In the genomic region with DNA sequence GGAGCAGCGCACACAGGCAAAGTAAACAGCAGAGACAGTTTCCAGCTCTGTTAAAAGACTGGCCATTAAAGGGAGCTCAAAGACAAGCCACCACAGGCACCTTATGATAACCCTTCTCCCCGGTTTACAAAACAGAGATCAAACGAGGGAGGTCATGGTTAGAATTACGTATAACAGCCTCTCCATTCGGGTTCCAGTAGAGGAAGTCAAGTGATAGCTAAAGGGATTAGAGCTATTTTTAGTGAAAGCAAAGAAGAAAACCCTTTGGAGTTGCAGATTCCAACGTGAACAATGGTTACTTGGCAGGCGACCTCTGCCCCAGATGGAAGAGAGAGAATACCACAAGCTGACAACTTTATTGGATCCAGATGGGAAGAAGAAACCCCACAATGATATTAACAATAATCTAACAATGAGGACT, we compare ENCODE assay signal across 1 cellular context.
TF ChIP-seq lines count a peak whose summit lies in the region.

No MANE protein-coding gene starts in this region.

TF ChIP-seq in HepG2, 621 proteins besides CTCF, POLR2A, EP300 and RAD21 (continued from another document and continues in another):
- TF ChIP-seq, protein P1, sequence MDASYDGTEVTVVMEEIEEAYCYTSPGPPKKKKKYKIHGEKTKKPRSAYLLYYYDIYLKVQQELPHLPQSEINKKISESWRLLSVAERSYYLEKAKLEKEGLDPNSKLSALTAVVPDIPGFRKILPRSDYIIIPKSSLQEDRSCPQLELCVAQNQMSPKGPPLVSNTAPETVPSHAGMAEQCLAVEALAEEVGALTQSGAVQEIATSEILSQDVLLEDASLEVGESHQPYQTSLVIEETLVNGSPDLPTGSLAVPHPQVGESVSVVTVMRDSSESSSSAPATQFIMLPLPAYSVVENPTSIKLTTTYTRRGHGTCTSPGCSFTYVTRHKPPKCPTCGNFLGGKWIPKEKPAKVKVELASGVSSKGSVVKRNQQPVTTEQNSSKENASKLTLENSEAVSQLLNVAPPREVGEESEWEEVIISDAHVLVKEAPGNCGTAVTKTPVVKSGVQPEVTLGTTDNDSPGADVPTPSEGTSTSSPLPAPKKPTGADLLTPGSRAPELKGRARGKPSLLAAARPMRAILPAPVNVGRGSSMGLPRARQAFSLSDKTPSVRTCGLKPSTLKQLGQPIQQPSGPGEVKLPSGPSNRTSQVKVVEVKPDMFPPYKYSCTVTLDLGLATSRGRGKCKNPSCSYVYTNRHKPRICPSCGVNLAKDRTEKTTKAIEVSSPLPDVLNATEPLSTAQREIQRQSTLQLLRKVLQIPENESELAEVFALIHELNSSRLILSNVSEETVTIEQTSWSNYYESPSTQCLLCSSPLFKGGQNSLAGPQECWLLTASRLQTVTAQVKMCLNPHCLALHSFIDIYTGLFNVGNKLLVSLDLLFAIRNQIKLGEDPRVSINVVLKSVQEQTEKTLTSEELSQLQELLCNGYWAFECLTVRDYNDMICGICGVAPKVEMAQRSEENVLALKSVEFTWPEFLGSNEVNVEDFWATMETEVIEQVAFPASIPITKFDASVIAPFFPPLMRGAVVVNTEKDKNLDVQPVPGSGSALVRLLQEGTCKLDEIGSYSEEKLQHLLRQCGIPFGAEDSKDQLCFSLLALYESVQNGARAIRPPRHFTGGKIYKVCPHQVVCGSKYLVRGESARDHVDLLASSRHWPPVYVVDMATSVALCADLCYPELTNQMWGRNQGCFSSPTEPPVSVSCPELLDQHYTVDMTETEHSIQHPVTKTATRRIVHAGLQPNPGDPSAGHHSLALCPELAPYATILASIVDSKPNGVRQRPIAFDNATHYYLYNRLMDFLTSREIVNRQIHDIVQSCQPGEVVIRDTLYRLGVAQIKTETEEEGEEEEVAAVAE (CRISPR knock-in tag; IDR thresholded peaks at IDR 0.05; ENCODE audit: borderline replicate concordance), result no peak
- TF ChIP-seq ZNF841 (CRISPR knock-in tag; IDR thresholded peaks at IDR 0.05; ENCODE audit: borderline replicate concordance), result no peak
- TF ChIP-seq ZNF335 (CRISPR knock-in tag; IDR thresholded peaks at IDR 0.05), result no peak
- TF ChIP-seq MXD4 (CRISPR knock-in tag; IDR thresholded peaks at IDR 0.05), result no peak
- TF ChIP-seq ZNF777 (CRISPR knock-in tag; IDR thresholded peaks at IDR 0.05), result no peak
- TF ChIP-seq, protein P2, sequence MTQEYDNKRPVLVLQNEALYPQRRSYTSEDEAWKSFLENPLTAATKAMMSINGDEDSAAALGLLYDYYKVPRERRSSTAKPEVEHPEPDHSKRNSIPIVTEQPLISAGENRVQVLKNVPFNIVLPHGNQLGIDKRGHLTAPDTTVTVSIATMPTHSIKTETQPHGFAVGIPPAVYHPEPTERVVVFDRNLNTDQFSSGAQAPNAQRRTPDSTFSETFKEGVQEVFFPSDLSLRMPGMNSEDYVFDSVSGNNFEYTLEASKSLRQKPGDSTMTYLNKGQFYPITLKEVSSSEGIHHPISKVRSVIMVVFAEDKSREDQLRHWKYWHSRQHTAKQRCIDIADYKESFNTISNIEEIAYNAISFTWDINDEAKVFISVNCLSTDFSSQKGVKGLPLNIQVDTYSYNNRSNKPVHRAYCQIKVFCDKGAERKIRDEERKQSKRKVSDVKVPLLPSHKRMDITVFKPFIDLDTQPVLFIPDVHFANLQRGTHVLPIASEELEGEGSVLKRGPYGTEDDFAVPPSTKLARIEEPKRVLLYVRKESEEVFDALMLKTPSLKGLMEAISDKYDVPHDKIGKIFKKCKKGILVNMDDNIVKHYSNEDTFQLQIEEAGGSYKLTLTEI (CRISPR knock-in tag; conservative IDR thresholded peaks at IDR 0.05), result no peak
- TF ChIP-seq FOXO1 (CRISPR knock-in tag; IDR thresholded peaks at IDR 0.05), result 0 out of 2 replicates have a peak, but pooled peaks have one; percentile 32
- TF ChIP-seq, protein P3, sequence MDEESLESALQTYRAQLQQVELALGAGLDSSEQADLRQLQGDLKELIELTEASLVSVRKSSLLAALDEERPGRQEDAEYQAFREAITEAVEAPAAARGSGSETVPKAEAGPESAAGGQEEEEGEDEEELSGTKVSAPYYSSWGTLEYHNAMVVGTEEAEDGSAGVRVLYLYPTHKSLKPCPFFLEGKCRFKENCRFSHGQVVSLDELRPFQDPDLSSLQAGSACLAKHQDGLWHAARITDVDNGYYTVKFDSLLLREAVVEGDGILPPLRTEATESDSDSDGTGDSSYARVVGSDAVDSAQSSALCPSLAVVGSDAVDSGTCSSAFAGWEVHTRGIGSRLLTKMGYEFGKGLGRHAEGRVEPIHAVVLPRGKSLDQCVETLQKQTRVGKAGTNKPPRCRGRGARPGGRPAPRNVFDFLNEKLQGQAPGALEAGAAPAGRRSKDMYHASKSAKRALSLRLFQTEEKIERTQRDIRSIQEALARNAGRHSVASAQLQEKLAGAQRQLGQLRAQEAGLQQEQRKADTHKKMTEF (CRISPR knock-in tag; IDR thresholded peaks at IDR 0.05), result no peak
- TF ChIP-seq IKZF4 (CRISPR knock-in tag; IDR thresholded peaks at IDR 0.05; ENCODE audit: borderline replicate concordance, low read depth, not compliant biosample characterization), result no peak
- no peak for TF ChIP-seq MAFK (conservative IDR thresholded peaks at IDR 0.05 in 1 of 2, IDR thresholded peaks at IDR 0.05 in 1 of 2; ENCODE audit: low read length in 2 of 2)
- TF ChIP-seq, protein P4, sequence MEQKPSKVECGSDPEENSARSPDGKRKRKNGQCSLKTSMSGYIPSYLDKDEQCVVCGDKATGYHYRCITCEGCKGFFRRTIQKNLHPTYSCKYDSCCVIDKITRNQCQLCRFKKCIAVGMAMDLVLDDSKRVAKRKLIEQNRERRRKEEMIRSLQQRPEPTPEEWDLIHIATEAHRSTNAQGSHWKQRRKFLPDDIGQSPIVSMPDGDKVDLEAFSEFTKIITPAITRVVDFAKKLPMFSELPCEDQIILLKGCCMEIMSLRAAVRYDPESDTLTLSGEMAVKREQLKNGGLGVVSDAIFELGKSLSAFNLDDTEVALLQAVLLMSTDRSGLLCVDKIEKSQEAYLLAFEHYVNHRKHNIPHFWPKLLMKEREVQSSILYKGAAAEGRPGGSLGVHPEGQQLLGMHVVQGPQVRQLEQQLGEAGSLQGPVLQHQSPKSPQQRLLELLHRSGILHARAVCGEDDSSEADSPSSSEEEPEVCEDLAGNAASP (CRISPR knock-in tag; IDR thresholded peaks at IDR 0.05; ENCODE audit: borderline replicate concordance), result peak; percentile 85; the same call in 1 of the 2 replicates
- no peak for TF ChIP-seq ZNF160 (CRISPR knock-in tag; IDR thresholded peaks at IDR 0.05)
- TF ChIP-seq NR1H2 (CRISPR knock-in tag; IDR thresholded peaks at IDR 0.05; ENCODE audit: borderline replicate concordance, low read depth), result no peak
- no peak for TF ChIP-seq U2AF2 (IDR thresholded peaks at IDR 0.05; ENCODE audit: low read depth, low read length)
- TF ChIP-seq, protein P5, sequence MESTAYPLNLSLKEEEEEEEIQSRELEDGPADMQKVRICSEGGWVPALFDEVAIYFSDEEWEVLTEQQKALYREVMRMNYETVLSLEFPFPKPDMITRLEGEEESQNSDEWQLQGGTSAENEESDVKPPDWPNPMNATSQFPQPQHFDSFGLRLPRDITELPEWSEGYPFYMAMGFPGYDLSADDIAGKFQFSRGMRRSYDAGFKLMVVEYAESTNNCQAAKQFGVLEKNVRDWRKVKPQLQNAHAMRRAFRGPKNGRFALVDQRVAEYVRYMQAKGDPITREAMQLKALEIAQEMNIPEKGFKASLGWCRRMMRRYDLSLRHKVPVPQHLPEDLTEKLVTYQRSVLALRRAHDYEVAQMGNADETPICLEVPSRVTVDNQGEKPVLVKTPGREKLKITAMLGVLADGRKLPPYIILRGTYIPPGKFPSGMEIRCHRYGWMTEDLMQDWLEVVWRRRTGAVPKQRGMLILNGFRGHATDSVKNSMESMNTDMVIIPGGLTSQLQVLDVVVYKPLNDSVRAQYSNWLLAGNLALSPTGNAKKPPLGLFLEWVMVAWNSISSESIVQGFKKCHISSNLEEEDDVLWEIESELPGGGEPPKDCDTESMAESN (CRISPR knock-in tag; conservative IDR thresholded peaks at IDR 0.05), result no peak
- TF ChIP-seq ZKSCAN8 (CRISPR knock-in tag; IDR thresholded peaks at IDR 0.05; ENCODE audit: borderline replicate concordance), result peak; percentile 18; the same call in 1 of the 2 replicates
- no peak for TF ChIP-seq GATAD1 (CRISPR knock-in tag; IDR thresholded peaks at IDR 0.05)
- TF ChIP-seq, protein P6, sequence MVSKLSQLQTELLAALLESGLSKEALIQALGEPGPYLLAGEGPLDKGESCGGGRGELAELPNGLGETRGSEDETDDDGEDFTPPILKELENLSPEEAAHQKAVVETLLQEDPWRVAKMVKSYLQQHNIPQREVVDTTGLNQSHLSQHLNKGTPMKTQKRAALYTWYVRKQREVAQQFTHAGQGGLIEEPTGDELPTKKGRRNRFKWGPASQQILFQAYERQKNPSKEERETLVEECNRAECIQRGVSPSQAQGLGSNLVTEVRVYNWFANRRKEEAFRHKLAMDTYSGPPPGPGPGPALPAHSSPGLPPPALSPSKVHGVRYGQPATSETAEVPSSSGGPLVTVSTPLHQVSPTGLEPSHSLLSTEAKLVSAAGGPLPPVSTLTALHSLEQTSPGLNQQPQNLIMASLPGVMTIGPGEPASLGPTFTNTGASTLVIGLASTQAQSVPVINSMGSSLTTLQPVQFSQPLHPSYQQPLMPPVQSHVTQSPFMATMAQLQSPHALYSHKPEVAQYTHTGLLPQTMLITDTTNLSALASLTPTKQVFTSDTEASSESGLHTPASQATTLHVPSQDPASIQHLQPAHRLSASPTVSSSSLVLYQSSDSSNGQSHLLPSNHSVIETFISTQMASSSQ (IDR thresholded peaks at IDR 0.05; ENCODE audit: low read depth), result no peak
- TF ChIP-seq, protein P6 (CRISPR knock-in tag; IDR thresholded peaks at IDR 0.05; ENCODE audit: borderline replicate concordance), result peak; percentile 80; the same call in 1 of the 2 replicates
- TF ChIP-seq, protein P7, sequence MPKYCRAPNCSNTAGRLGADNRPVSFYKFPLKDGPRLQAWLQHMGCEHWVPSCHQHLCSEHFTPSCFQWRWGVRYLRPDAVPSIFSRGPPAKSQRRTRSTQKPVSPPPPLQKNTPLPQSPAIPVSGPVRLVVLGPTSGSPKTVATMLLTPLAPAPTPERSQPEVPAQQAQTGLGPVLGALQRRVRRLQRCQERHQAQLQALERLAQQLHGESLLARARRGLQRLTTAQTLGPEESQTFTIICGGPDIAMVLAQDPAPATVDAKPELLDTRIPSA (CRISPR knock-in tag; IDR thresholded peaks at IDR 0.05; ENCODE audit: borderline replicate concordance), result no peak
- TF ChIP-seq ZNF703 (CRISPR knock-in tag; IDR thresholded peaks at IDR 0.05; ENCODE audit: borderline replicate concordance), result no peak
- TF ChIP-seq, protein P8, sequence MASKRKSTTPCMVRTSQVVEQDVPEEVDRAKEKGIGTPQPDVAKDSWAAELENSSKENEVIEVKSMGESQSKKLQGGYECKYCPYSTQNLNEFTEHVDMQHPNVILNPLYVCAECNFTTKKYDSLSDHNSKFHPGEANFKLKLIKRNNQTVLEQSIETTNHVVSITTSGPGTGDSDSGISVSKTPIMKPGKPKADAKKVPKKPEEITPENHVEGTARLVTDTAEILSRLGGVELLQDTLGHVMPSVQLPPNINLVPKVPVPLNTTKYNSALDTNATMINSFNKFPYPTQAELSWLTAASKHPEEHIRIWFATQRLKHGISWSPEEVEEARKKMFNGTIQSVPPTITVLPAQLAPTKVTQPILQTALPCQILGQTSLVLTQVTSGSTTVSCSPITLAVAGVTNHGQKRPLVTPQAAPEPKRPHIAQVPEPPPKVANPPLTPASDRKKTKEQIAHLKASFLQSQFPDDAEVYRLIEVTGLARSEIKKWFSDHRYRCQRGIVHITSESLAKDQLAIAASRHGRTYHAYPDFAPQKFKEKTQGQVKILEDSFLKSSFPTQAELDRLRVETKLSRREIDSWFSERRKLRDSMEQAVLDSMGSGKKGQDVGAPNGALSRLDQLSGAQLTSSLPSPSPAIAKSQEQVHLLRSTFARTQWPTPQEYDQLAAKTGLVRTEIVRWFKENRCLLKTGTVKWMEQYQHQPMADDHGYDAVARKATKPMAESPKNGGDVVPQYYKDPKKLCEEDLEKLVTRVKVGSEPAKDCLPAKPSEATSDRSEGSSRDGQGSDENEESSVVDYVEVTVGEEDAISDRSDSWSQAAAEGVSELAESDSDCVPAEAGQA (IDR thresholded peaks at IDR 0.05; ENCODE audit: low read depth), result no peak
- TF ChIP-seq, protein P8 (CRISPR knock-in tag; IDR thresholded peaks at IDR 0.05; ENCODE audit: borderline replicate concordance), result no peak
- no peak; the same call in 1 of the 2 replicates for TF ChIP-seq ZNF12 (CRISPR knock-in tag; IDR thresholded peaks at IDR 0.05)
- TF ChIP-seq, protein P9, sequence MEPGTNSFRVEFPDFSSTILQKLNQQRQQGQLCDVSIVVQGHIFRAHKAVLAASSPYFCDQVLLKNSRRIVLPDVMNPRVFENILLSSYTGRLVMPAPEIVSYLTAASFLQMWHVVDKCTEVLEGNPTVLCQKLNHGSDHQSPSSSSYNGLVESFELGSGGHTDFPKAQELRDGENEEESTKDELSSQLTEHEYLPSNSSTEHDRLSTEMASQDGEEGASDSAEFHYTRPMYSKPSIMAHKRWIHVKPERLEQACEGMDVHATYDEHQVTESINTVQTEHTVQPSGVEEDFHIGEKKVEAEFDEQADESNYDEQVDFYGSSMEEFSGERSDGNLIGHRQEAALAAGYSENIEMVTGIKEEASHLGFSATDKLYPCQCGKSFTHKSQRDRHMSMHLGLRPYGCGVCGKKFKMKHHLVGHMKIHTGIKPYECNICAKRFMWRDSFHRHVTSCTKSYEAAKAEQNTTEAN (CRISPR knock-in tag; conservative IDR thresholded peaks at IDR 0.05), result no peak
- TF ChIP-seq FOXC1 (CRISPR knock-in tag; IDR thresholded peaks at IDR 0.05; ENCODE audit: borderline replicate concordance), result no peak
